Comparison of ENCODE assay signal across 19 cellular contexts in the genomic region with DNA sequence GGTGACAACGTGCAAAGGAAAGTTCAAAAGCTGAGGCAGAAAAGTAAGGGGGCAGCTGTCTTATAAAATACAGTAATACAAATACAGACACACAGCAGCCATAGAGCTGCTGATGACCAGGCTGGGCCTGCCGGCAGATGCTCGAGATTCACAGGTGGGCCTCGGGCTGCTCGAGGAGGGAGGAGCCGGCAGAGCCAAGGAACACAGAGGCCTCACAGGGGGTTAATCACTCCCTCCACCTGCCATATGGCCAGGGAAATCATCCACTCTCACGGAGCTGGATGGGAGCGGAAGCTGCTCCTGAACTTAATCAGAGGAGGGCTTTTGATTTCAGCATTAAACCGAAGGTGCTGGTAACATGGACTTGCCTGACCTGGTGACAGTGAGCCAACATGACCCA. TPM values are rescaled to one million over a fixed set of nuclear protein-coding genes. Genes with fewer than 3 reads are reported as not detected.
DNase-seq lines count a peak whose midpoint lies in the region; ATAC-seq and TF ChIP-seq lines count a peak whose summit lies in the region.
"Had no signal": no experiment of that assay in that cellular context is flagged by ENCODE, and none has a peak within 500 bp of the region (broad histone marks: within the 10 kb centered on the region; RNA-seq: fewer than 3 reads in every experiment).

No MANE protein-coding gene starts in this region.

- H3K9me2 ChIP-seq in neural cell (ENCODE audit: insufficient read depth, low read length) = no peaks in the 10 kb centered on the region

- H3K27me3 ChIP-seq in WERI-Rb-1 (ENCODE audit: insufficient read depth, low read depth, severe bottlenecking) = no peaks in the 10 kb centered on the region
- H3K27me3 ChIP-seq in neural cell (ENCODE audit: insufficient read depth, low read depth, low read length) = no peaks in the 10 kb centered on the region
- H3K27me3 ChIP-seq: brain microvascular endothelial cell, Peyer's patch had no signal

- no peaks in the 10 kb centered on the region for H3F3A ChIP-seq in neural cell (ENCODE audit: insufficient read depth, low read length, poor library complexity, severe bottlenecking)

- H3K27me3 Mint-ChIP-seq in activated CD4-positive, alpha-beta memory T cell treated with anti-CD3 and anti-CD28 coated beads, Interleukin-2, amount 10 ng/mL, durations not matched to agents 7 days and 5 days = peaks cover 19% of the 10 kb centered on the region

- H3K4me3 ChIP-seq in WERI-Rb-1 (ENCODE audit: low read depth, low read length) (no peak overlapping the region), neural cell (ENCODE audit: low read length) (no peak overlapping the region)
- H3K4me3 ChIP-seq: lung, Peyer's patch, psoas muscle, thoracic aorta had no signal

- TF ChIP-seq CTCF in WERI-Rb-1 (IDR thresholded peaks at IDR 0.05; ENCODE audit: low read depth, low read length) = no peak
- TF ChIP-seq CTCF in neural cell (IDR thresholded peaks at IDR 0.05; ENCODE audit: poor library complexity, severe bottlenecking) = no peak

- no peak overlapping the region for H3K4me3 Mint-ChIP-seq in activated CD4-positive, alpha-beta memory T cell treated with anti-CD3 and anti-CD28 coated beads, Interleukin-2, amount 10 ng/mL, durations not matched to agents 7 days and 5 days
- H3K4me3 Mint-ChIP-seq: naive thymus-derived CD8-positive, alpha-beta T cell had no signal

- no peak overlapping the region for H3K9ac ChIP-seq in neural cell (ENCODE audit: low read length)

- H3K4me2 ChIP-seq in neural cell (ENCODE audit: low read length) = no peak overlapping the region

- no peaks in the 10 kb centered on the region for H3K36me3 ChIP-seq in WERI-Rb-1
- no peaks in the 10 kb centered on the region for H3K36me3 ChIP-seq in neural cell (ENCODE audit: insufficient read depth, low read length)
- H3K36me3 ChIP-seq: brain microvascular endothelial cell, Peyer's patch, thoracic aorta had no signal

- DNase-seq in NCI-H128 (lab: John Stamatoyannopoulos, UW; ENCODE audit: unreplicated experiment) (peak; percentile 68), NCI-H2171 treated with DMSO at 0.1 percent for 48 hours (lab: John Stamatoyannopoulos, UW) (peak; percentile 97), WERI-Rb-1 (peak; percentile 95)
- no peak for DNase-seq in activated CD4-positive, alpha-beta memory T cell treated with anti-CD3 and anti-CD28 coated beads, Interleukin-2, amount 10 ng/mL, durations not matched to agents 7 days and 5 days
- DNase-seq: activated CD4-positive, alpha-beta T cell treated with anti-CD3 and anti-CD28 coated beads, Interleukin-2, amount 50 U/mL, for 1 hour; activated naive CD4-positive, alpha-beta T cell treated with anti-CD3 and anti-CD28 coated beads, Interleukin-2, amount 50 U/mL, for 16 hours; activated T-cell treated with anti-CD3 and anti-CD28 coated beads for 4 hours; brain microvascular endothelial cell; erythroblast; GF-D8; naive thymus-derived CD8-positive, alpha-beta T cell; NCI-H774; Peyer's patch; psoas muscle had no signal

- no peak overlapping the region for H3K27ac Mint-ChIP-seq in activated CD4-positive, alpha-beta memory T cell treated with anti-CD3 and anti-CD28 coated beads, Interleukin-2, amount 10 ng/mL, durations not matched to agents 7 days and 5 days

- TF ChIP-seq EP300 in neural cell (conservative IDR thresholded peaks at IDR 0.05; ENCODE audit: poor library complexity, severe bottlenecking) = no peak

- CTCF ChIA-PET in activated CD4-positive, alpha-beta memory T cell treated with anti-CD3 and anti-CD28 coated beads, Interleukin-2, amount 10 ng/mL, durations not matched to agents 7 days and 5 days (lab: Charles Lee) = no interaction called here

- no peaks in the 10 kb centered on the region for H3K4me1 Mint-ChIP-seq in activated CD4-positive, alpha-beta memory T cell treated with anti-CD3 and anti-CD28 coated beads, Interleukin-2, amount 10 ng/mL, durations not matched to agents 7 days and 5 days

- POLR2A ChIA-PET in activated CD4-positive, alpha-beta memory T cell treated with anti-CD3 and anti-CD28 coated beads, Interleukin-2, amount 10 ng/mL, durations not matched to agents 7 days and 5 days (lab: Charles Lee) = no interaction called here

- no peaks in the 10 kb centered on the region for H3K9me3 Mint-ChIP-seq in activated CD4-positive, alpha-beta memory T cell treated with anti-CD3 and anti-CD28 coated beads, Interleukin-2, amount 10 ng/mL, durations not matched to agents 7 days and 5 days
- H3K9me3 Mint-ChIP-seq: naive thymus-derived CD8-positive, alpha-beta T cell had no signal

- peak overlapping the region; percentile 69 for H3K27ac ChIP-seq in WERI-Rb-1
- H3K27ac ChIP-seq in neural cell (ENCODE audit: low read length) = peak overlapping the region; percentile 26
- H3K27ac ChIP-seq: brain microvascular endothelial cell, Peyer's patch, psoas muscle, thoracic aorta had no signal

- no peaks in the 10 kb centered on the region for H3K9me3 ChIP-seq in WERI-Rb-1 (ENCODE audit: severe bottlenecking)
- no peaks in the 10 kb centered on the region for H3K9me3 ChIP-seq in neural cell (ENCODE audit: low read length)
- H3K9me3 ChIP-seq: Peyer's patch, psoas muscle, thoracic aorta had no signal

- no peaks in the 10 kb centered on the region for H4K20me1 ChIP-seq in neural cell (ENCODE audit: insufficient read depth)

- no peaks in the 10 kb centered on the region for H3K36me3 Mint-ChIP-seq in activated CD4-positive, alpha-beta memory T cell treated with anti-CD3 and anti-CD28 coated beads, Interleukin-2, amount 10 ng/mL, durations not matched to agents 7 days and 5 days (ENCODE audit: low read depth)
- H3K36me3 Mint-ChIP-seq: naive thymus-derived CD8-positive, alpha-beta T cell had no signal

- ATAC-seq in HG02642 (IDR thresholded peaks at IDR 0.05; ENCODE audit: poor library complexity, unreplicated experiment) = no peak
- no peak for ATAC-seq in GM21526 (IDR thresholded peaks at IDR 0.05; ENCODE audit: low FRiP score, unreplicated experiment)
- ATAC-seq: naive thymus-derived CD8-positive, alpha-beta T cell; psoas muscle had no signal

- H2AFZ ChIP-seq in neural cell (ENCODE audit: low read depth, low read length) = no peak overlapping the region

- H3K79me2 ChIP-seq in neural cell (replicated peaks; ENCODE audit: insufficient read depth, low read length) = no peaks in the 10 kb centered on the region

- TF ChIP-seq RAD21 in neural cell (conservative IDR thresholded peaks at IDR 0.05) = no peak

TF ChIP-seq in neural cell, 6 proteins besides CTCF, POLR2A, EP300 and RAD21:
- TF ChIP-seq REST (IDR thresholded peaks at IDR 0.05; ENCODE audit: borderline replicate concordance) (no peak), EZH2 (IDR thresholded peaks at IDR 0.05; ENCODE audit: borderline replicate concordance, insufficient read depth, low read length, poor library complexity, severe bottlenecking) (no peak), TAF1 (IDR thresholded peaks at IDR 0.05; ENCODE audit: low read depth) (no peak), SMC3 (conservative IDR thresholded peaks at IDR 0.05; ENCODE audit: poor library complexity) (no peak), POLR2AphosphoS5 (IDR thresholded peaks at IDR 0.05) (no peak), MXI1 (conservative IDR thresholded peaks at IDR 0.05; ENCODE audit: poor library complexity, severe bottlenecking) (no peak)

RNA-seq across cellular contexts. Expression of gene MGLL, which starts 29.6 kb away (rescaled TPM):
- polyA plus RNA-seq in neural cell = 2.0 and 3.7 TPM in 2 replicates
- polyA minus RNA-seq in neural cell = 1.5 and 2.7 TPM in 2 replicates
- 1 to 10 TPM; 1.5 to 1.7 TPM for total RNA-seq in activated CD4-positive, alpha-beta memory T cell treated with anti-CD3 and anti-CD28 coated beads, Interleukin-2, amount 10 ng/mL, durations not matched to agents 7 days and 5 days
